17 cellular contexts compared by ENCODE assay signal in the genomic region with DNA sequence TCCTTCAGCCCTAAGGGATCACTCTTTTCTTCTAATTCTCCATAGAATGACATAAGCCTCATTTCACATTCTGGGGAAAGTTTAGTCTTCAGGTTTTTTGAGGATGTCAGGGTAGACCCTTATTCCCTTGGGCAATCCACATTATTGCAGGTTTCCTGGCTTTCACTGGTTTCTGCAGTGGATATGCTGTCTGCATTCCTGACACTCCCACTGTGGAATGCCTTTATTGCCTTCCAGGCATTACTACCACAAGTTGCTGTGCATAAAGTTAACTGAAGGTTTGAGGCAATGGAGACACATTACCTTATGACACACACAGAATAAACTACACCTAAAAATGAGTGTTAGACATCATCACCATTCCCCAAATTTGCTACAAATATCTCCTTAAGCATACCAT. TPM values are rescaled to one million over a fixed set of nuclear protein-coding genes. Genes with fewer than 3 reads are reported as not detected.
DNase-seq lines count a peak whose midpoint lies in the region; TF ChIP-seq lines count a peak whose summit lies in the region.
"Had no signal": no experiment of that assay in that cellular context is flagged by ENCODE, and none has a peak within 500 bp of the region (broad histone marks: within the 10 kb centered on the region; RNA-seq: fewer than 3 reads in every experiment).

No MANE protein-coding gene starts in this region.

- peaks cover 40% of the 10 kb centered on the region for H3K4me1 Mint-ChIP-seq in HFFc6 (ENCODE audit: low read depth)

- peaks cover 3% of the 10 kb centered on the region; the same call in 1 of the 2 replicates for H3K27me3 Mint-ChIP-seq in HFFc6 (ENCODE audit: insufficient read depth)
- H3K27me3 Mint-ChIP-seq: CD4-positive, alpha-beta memory T cell had no signal

- no peaks in the 10 kb centered on the region for H3K9me3 Mint-ChIP-seq in HFFc6
- H3K9me3 Mint-ChIP-seq: CD4-positive, alpha-beta memory T cell; naive thymus-derived CD8-positive, alpha-beta T cell had no signal

- H3K36me3 Mint-ChIP-seq in HFFc6 (ENCODE audit: low read depth) = no peaks in the 10 kb centered on the region
- H3K36me3 Mint-ChIP-seq: naive thymus-derived CD8-positive, alpha-beta T cell had no signal

- POLR2A ChIA-PET in BJ (lab: Charles Lee) = no interaction called here

- CTCF ChIA-PET in BJ (lab: Yijun Ruan, JAX) = no interaction called here

- TF ChIP-seq CTCF in BJ (IDR thresholded peaks at IDR 0.05; ENCODE audit: insufficient read depth, low read depth, low read length) (no peak), HFFc6 (IDR thresholded peaks at IDR 0.05) (no peak), astrocyte of the cerebellum (IDR thresholded peaks at IDR 0.05; ENCODE audit: low read depth, low read length, missing control alignments) (no peak), kidney epithelial cell (IDR thresholded peaks at IDR 0.05; ENCODE audit: insufficient read depth, low read length, poor library complexity, severe bottlenecking) (no peak)

- H3K36me3 ChIP-seq in BJ (ENCODE audit: control insufficient read depth, insufficient read depth, low read length) (no peaks in the 10 kb centered on the region), kidney epithelial cell (ENCODE audit: control insufficient read depth, insufficient read depth, low read length) (no peaks in the 10 kb centered on the region)

- no peaks in the 10 kb centered on the region for H3K27me3 ChIP-seq in BJ (ENCODE audit: control insufficient read depth, insufficient read depth, low read length)
- no peaks in the 10 kb centered on the region for H3K27me3 ChIP-seq in kidney epithelial cell (ENCODE audit: control insufficient read depth, insufficient read depth, low read length)

- H3K4me3 Mint-ChIP-seq in HFFc6 = no peak overlapping the region

- DNase-seq in BJ (ENCODE audit: low read depth) (peak; percentile 58), HFFc6 (peak; percentile 71), astrocyte of the cerebellum (ENCODE audit: low read depth) (peak; percentile 8), kidney epithelial cell (ENCODE audit: low read depth) (peak; percentile 39), DMS53 treated with DMSO at 0.1 percent for 48 hours (lab: John Stamatoyannopoulos, UW; ENCODE audit: unreplicated experiment) (no peak)
- DNase-seq in stimulated activated CD4-positive, alpha-beta T cell treated with anti-CD3 and anti-CD28 coated beads, Interleukin-4, amount 100 ng/mL, for 4 hours = no peak
- DNase-seq in stimulated activated CD4-positive, alpha-beta T cell treated with anti-CD3 and anti-CD28 coated beads, Interleukin-2, amount 100 ng/mL, for 24 hours = no peak
- DNase-seq in activated CD4-positive, CD25-positive, alpha-beta regulatory T cell treated with anti-CD3 and anti-CD28 coated beads, Interleukin-2, amount 50 U/mL, for 72 hours = no peak
- DNase-seq: aorta; CD4-positive, alpha-beta memory T cell; effector CD4-positive, alpha-beta T cell; left cardiac atrium; MM.1S; naive thymus-derived CD8-positive, alpha-beta T cell; right cardiac atrium; SHP77 treated with DMSO at 0.1 percent for 48 hours had no signal

- H3K4me3 ChIP-seq in BJ (ENCODE audit: low read depth, low read length) = no peak overlapping the region
- H3K4me3 ChIP-seq in astrocyte of the cerebellum (ENCODE audit: low read depth, low read length) = no peak overlapping the region
- H3K4me3 ChIP-seq in kidney epithelial cell (ENCODE audit: low read depth, low read length) = no peak overlapping the region

- in situ Hi-C loops in astrocyte of the cerebellum (cut with HindIII; ENCODE audit: low sequenced_read_pairs) = loop anchor here (10.0 kb wide), 1 partner anchor 53 kb away; no protein-coding TSS in a partner anchor

- H3K27ac Mint-ChIP-seq in HFFc6 = peak overlapping the region; percentile 6; the same call in 1 of the 2 replicates

RNA-seq across cellular contexts. Expression of a gene that starts 12.7 kb away (rescaled TPM):
- polyA plus RNA-seq in BJ (2011; rRNA removed) = not detected in 2 replicates
- not detected in 2 replicates for polyA minus RNA-seq in BJ (2011; rRNA and poly(A)+ RNA removed)
- not detected for total RNA-seq in HFFc6 (2021; fragmentation: NEBNext Ultra II Directional; extraction: Animal tissue kit (Norgen Biotek cat#: 25700))
- not detected in 2 replicates for total RNA-seq in kidney epithelial cell
- total RNA-seq: glomerular endothelial cell had no signal
- polyA plus RNA-seq: aorta had no signal

Comparison
In these comparisons a context has a peak if more than half of its experiments do, and no peak if none do; other contexts are left out.
1. DNase-seq: peak in BJ (single experiment), HFFc6 (single experiment), astrocyte of the cerebellum (single experiment) and kidney epithelial cell (single experiment); none in stimulated activated CD4-positive, alpha-beta T cell treated with anti-CD3 and anti-CD28 coated beads, Interleukin-4, amount 100 ng/mL, for 4 hours (0 of 2), stimulated activated CD4-positive, alpha-beta T cell treated with anti-CD3 and anti-CD28 coated beads, Interleukin-2, amount 100 ng/mL, for 24 hours (0 of 2), DMS53 treated with DMSO at 0.1 percent for 48 hours (single experiment) and activated CD4-positive, CD25-positive, alpha-beta regulatory T cell treated with anti-CD3 and anti-CD28 coated beads, Interleukin-2, amount 50 U/mL, for 72 hours (single experiment).